ENCODE assay signal across 11 cellular contexts in the genomic region with DNA sequence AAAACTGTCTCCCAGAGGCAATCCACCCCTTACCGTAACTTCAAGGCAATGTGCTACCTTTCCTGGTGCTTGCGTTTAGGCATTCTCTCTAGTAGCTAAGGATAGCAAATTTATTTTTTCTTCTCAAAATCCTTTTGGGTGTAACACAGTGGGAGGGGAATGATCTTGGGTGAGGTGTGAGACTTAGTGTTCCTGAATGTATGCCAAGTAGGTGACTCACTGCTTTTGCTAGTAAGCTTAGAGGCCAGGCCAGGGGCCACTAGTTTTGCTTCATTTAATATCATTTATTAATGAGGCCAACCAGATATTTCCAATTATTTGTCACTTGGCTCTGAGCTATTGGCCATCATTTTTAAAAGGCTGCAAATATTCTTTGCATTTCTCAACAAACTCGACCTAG.
DNase-seq lines count a peak whose midpoint lies in the region; ATAC-seq and TF ChIP-seq lines count a peak whose summit lies in the region.
"Had no signal": no experiment of that assay in that cellular context is flagged by ENCODE, and none has a peak within 500 bp of the region (broad histone marks: within the 10 kb centered on the region; RNA-seq: fewer than 3 reads in every experiment).

No MANE protein-coding gene starts in this region.

- DNase-seq in EH (ENCODE audit: low read depth) (peak; percentile 16), LoVo (ENCODE audit: low spot score) (peak; percentile 37), epithelial cell of prostate (ENCODE audit: low read depth, low spot score) (peak; percentile 22), mesothelial cell of epicardium (ENCODE audit: low spot score in 2 of 2, unreplicated experiment in 2 of 2) (no peak), SIG-M5 (lab: John Stamatoyannopoulos, UW) (no peak), posterior vena cava (ENCODE audit: low spot score) (no peak), WTC11 (ENCODE audit: low spot score) (no peak)
- DNase-seq: activated CD4-positive, alpha-beta T cell treated with anti-CD3 and anti-CD28 coated beads, Interleukin-2, amount 50 U/mL, for 4 hours; activated effector memory CD4-positive, alpha-beta T cell treated with Interleukin-2 at 50 U/mL for 16 hours; BE2C had no signal

- H3K27ac Mint-ChIP-seq in mesothelial cell of epicardium: peak overlapping the region; percentile 96
- H3K27ac Mint-ChIP-seq in WTC11: no peak overlapping the region

- peaks cover 47% of the 10 kb centered on the region for H3K4me1 Mint-ChIP-seq in mesothelial cell of epicardium
- peaks cover 26% of the 10 kb centered on the region for H3K4me1 Mint-ChIP-seq in WTC11

- TF ChIP-seq CTCF in mesothelial cell of epicardium (IDR thresholded peaks at IDR 0.05; ENCODE audit: unreplicated experiment) (no peak), WTC11 (IDR thresholded peaks at IDR 0.05) (no peak)

- no peak for ATAC-seq in WTC11
- ATAC-seq in HG03460 (IDR thresholded peaks at IDR 0.05; ENCODE audit: unreplicated experiment): no peak

- H3K36me3 Mint-ChIP-seq in mesothelial cell of epicardium: no peaks in the 10 kb centered on the region
- no peaks in the 10 kb centered on the region for H3K36me3 Mint-ChIP-seq in WTC11

- POLR2A ChIA-PET in WTC11 (lab: Charles Lee): no interaction called here

- H3K27ac ChIP-seq in epithelial cell of prostate: no peak overlapping the region

- intact Hi-C loops in posterior vena cava (cut with DNase I): no loop called here

- H3K9me3 Mint-ChIP-seq in mesothelial cell of epicardium (no peaks in the 10 kb centered on the region), WTC11 (no peaks in the 10 kb centered on the region)

- no peak overlapping the region for H3K4me3 Mint-ChIP-seq in mesothelial cell of epicardium
- H3K4me3 Mint-ChIP-seq in WTC11: no peak overlapping the region

- H3K27me3 Mint-ChIP-seq in mesothelial cell of epicardium (ENCODE audit: low read depth): no peaks in the 10 kb centered on the region
- no peaks in the 10 kb centered on the region for H3K27me3 Mint-ChIP-seq in WTC11 (ENCODE audit: low read depth)

- CTCF ChIA-PET in WTC11 (lab: Charles Lee): interaction anchor here (0.6 to 0.8 kb wide), 2 partner anchors 101 to 125 kb away, joined by 3 to 4 read pairs; no protein-coding TSS in a partner anchor

TF ChIP-seq in WTC11, 78 proteins besides CTCF, POLR2A, EP300 and RAD21 (continues in another document):
- TF ChIP-seq FOXP1 (CRISPR knock-in tag; IDR thresholded peaks at IDR 0.05; ENCODE audit: borderline replicate concordance) (no peak), ZBTB21 (CRISPR knock-in tag; IDR thresholded peaks at IDR 0.05; ENCODE audit: borderline replicate concordance) (no peak), GRHL2 (CRISPR knock-in tag; IDR thresholded peaks at IDR 0.05; ENCODE audit: insufficient replicate concordance, severe bottlenecking) (no peak), ZNF416 (CRISPR knock-in tag; IDR thresholded peaks at IDR 0.05) (no peak), ZNF423 (CRISPR knock-in tag; IDR thresholded peaks at IDR 0.05) (no peak), ZNF138 (CRISPR knock-in tag; conservative IDR thresholded peaks at IDR 0.05) (no peak), GABPB1 (CRISPR knock-in tag; IDR thresholded peaks at IDR 0.05) (no peak), ZNF219 (CRISPR knock-in tag; IDR thresholded peaks at IDR 0.05; ENCODE audit: borderline replicate concordance) (no peak), HMGA2 (CRISPR knock-in tag; IDR thresholded peaks at IDR 0.05) (no peak), TCF7 (CRISPR knock-in tag; IDR thresholded peaks at IDR 0.05; ENCODE audit: low read depth) (no peak), PRRX2 (CRISPR knock-in tag; IDR thresholded peaks at IDR 0.05) (no peak)
- TF ChIP-seq, protein P1, sequence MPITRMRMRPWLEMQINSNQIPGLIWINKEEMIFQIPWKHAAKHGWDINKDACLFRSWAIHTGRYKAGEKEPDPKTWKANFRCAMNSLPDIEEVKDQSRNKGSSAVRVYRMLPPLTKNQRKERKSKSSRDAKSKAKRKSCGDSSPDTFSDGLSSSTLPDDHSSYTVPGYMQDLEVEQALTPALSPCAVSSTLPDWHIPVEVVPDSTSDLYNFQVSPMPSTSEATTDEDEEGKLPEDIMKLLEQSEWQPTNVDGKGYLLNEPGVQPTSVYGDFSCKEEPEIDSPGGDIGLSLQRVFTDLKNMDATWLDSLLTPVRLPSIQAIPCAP (CRISPR knock-in tag; IDR thresholded peaks at IDR 0.05): no peak
- TF ChIP-seq, protein P2, sequence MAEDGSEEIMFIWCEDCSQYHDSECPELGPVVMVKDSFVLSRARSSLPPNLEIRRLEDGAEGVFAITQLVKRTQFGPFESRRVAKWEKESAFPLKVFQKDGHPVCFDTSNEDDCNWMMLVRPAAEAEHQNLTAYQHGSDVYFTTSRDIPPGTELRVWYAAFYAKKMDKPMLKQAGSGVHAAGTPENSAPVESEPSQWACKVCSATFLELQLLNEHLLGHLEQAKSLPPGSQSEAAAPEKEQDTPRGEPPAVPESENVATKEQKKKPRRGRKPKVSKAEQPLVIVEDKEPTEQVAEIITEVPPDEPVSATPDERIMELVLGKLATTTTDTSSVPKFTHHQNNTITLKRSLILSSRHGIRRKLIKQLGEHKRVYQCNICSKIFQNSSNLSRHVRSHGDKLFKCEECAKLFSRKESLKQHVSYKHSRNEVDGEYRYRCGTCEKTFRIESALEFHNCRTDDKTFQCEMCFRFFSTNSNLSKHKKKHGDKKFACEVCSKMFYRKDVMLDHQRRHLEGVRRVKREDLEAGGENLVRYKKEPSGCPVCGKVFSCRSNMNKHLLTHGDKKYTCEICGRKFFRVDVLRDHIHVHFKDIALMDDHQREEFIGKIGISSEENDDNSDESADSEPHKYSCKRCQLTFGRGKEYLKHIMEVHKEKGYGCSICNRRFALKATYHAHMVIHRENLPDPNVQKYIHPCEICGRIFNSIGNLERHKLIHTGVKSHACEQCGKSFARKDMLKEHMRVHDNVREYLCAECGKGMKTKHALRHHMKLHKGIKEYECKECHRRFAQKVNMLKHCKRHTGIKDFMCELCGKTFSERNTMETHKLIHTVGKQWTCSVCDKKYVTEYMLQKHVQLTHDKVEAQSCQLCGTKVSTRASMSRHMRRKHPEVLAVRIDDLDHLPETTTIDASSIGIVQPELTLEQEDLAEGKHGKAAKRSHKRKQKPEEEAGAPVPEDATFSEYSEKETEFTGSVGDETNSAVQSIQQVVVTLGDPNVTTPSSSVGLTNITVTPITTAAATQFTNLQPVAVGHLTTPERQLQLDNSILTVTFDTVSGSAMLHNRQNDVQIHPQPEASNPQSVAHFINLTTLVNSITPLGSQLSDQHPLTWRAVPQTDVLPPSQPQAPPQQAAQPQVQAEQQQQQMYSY (CRISPR knock-in tag; IDR thresholded peaks at IDR 0.05): no peak
- TF ChIP-seq, protein P3, sequence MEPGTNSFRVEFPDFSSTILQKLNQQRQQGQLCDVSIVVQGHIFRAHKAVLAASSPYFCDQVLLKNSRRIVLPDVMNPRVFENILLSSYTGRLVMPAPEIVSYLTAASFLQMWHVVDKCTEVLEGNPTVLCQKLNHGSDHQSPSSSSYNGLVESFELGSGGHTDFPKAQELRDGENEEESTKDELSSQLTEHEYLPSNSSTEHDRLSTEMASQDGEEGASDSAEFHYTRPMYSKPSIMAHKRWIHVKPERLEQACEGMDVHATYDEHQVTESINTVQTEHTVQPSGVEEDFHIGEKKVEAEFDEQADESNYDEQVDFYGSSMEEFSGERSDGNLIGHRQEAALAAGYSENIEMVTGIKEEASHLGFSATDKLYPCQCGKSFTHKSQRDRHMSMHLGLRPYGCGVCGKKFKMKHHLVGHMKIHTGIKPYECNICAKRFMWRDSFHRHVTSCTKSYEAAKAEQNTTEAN (CRISPR knock-in tag; IDR thresholded peaks at IDR 0.05): no peak
- TF ChIP-seq, protein P4, sequence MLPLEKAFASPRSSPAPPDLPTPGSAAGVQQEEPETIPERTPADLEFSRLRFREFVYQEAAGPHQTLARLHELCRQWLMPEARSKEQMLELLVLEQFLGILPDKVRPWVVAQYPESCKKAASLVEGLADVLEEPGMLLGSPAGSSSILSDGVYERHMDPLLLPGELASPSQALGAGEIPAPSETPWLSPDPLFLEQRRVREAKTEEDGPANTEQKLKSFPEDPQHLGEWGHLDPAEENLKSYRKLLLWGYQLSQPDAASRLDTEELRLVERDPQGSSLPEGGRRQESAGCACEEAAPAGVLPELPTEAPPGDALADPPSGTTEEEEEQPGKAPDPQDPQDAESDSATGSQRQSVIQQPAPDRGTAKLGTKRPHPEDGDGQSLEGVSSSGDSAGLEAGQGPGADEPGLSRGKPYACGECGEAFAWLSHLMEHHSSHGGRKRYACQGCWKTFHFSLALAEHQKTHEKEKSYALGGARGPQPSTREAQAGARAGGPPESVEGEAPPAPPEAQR (CRISPR knock-in tag; IDR thresholded peaks at IDR 0.05): no peak
- TF ChIP-seq, protein P5, sequence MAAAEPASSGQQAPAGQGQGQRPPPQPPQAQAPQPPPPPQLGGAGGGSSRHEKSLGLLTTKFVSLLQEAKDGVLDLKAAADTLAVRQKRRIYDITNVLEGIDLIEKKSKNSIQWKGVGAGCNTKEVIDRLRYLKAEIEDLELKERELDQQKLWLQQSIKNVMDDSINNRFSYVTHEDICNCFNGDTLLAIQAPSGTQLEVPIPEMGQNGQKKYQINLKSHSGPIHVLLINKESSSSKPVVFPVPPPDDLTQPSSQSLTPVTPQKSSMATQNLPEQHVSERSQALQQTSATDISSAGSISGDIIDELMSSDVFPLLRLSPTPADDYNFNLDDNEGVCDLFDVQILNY (CRISPR knock-in tag; IDR thresholded peaks at IDR 0.05): no peak
- TF ChIP-seq, protein P6, sequence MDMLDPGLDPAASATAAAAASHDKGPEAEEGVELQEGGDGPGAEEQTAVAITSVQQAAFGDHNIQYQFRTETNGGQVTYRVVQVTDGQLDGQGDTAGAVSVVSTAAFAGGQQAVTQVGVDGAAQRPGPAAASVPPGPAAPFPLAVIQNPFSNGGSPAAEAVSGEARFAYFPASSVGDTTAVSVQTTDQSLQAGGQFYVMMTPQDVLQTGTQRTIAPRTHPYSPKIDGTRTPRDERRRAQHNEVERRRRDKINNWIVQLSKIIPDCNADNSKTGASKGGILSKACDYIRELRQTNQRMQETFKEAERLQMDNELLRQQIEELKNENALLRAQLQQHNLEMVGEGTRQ (CRISPR knock-in tag; IDR thresholded peaks at IDR 0.05): no peak

Comparison
In these comparisons a context has a peak if more than half of its experiments do, and no peak if none do; other contexts are left out.
1. DNase-seq: peak in EH (single experiment), LoVo (single experiment) and epithelial cell of prostate (single experiment); none in mesothelial cell of epicardium (0 of 2), SIG-M5 (single experiment), posterior vena cava (single experiment) and WTC11 (single experiment).